In genomic region chr6:117907600-117908245, GRCh38 we compare ENCODE assay signal across 8 cellular contexts. TPM values are rescaled to one million over a fixed set of nuclear protein-coding genes. Genes with fewer than 3 reads are reported as not detected.
DNase-seq lines count a peak whose midpoint lies in the region; ATAC-seq and TF ChIP-seq lines count a peak whose summit lies in the region.

No MANE protein-coding gene starts in this region.

- H3K27ac ChIP-seq in ACC112 (ENCODE audit: low read depth, low read length): no peak overlapping the region
- no peak overlapping the region for H3K27ac ChIP-seq in IMR-90 (ENCODE audit: insufficient read depth, low read length)
- H3K27ac ChIP-seq in coronary artery: peak overlapping the region in 1 of 2 donors; percentile 11
- no peak overlapping the region for H3K27ac ChIP-seq in mesodermal cell (ENCODE audit: low read depth, low read length, severe bottlenecking)

- no peak overlapping the region for H3K9ac ChIP-seq in IMR-90 (ENCODE audit: low read depth, low read length)

- no peaks in the 10 kb centered on the region for H3K4me1 ChIP-seq in ACC112 (ENCODE audit: control insufficient read depth, insufficient read depth, low read length, unreplicated experiment)
- H3K4me1 ChIP-seq in IMR-90 (ENCODE audit: control insufficient read depth, insufficient read depth, low read length): no peaks in the 10 kb centered on the region
- no peaks in the 10 kb centered on the region for H3K4me1 ChIP-seq in mesodermal cell (ENCODE audit: control insufficient read depth, insufficient read depth, low read length, poor library complexity, severe bottlenecking)

- no peak overlapping the region for H2BK20ac ChIP-seq in IMR-90 (ENCODE audit: low read depth, low read length)

- dilution Hi-C loops in IMR-90 (cut with HindIII; ENCODE audit: low sequenced_read_pairs, unreplicated experiment): no loop called here

- H2BK5ac ChIP-seq in IMR-90 (ENCODE audit: low read depth, low read length, poor library complexity, severe bottlenecking): no peak overlapping the region

- no peak for TF ChIP-seq CTCF in IMR-90 (conservative IDR thresholded peaks at IDR 0.05; ENCODE audit: low read depth, low read length)
- TF ChIP-seq CTCF in coronary artery (IDR thresholded peaks at IDR 0.05): no peak

- no peak overlapping the region for H2AK5ac ChIP-seq in IMR-90 (ENCODE audit: low read depth, low read length)

- no peak overlapping the region for H2BK15ac ChIP-seq in IMR-90 (ENCODE audit: low read depth, low read length)

- H3K4ac ChIP-seq in IMR-90 (ENCODE audit: low read depth, low read length): no peak overlapping the region

- POLR2A ChIA-PET in IMR-90 (lab: Charles Lee; ENCODE audit: unreplicated experiment): no interaction called here

- TF ChIP-seq RAD21 in IMR-90 (IDR thresholded peaks at IDR 0.05; ENCODE audit: low read length): no peak

- H4K91ac ChIP-seq in IMR-90 (ENCODE audit: insufficient read depth, low read depth, low read length): no peak overlapping the region

- in situ Hi-C loops in IMR-90 (cut with MboI; ENCODE audit: low sequenced_read_pairs): no loop called here

- H3K79me1 ChIP-seq in IMR-90 (ENCODE audit: low read depth in 1 of 2, low read length in 2 of 2): no peaks in the 10 kb centered on the region

- no peaks in the 10 kb centered on the region for H3K79me2 ChIP-seq in ACC112 (ENCODE audit: control insufficient read depth, insufficient read depth, low read length, unreplicated experiment)

- TF ChIP-seq POLR2A in IMR-90 (IDR thresholded peaks at IDR 0.05; ENCODE audit: low read depth, low read length): no peak

- no peak overlapping the region for H3K56ac ChIP-seq in IMR-90 (ENCODE audit: extremely low read depth, insufficient read depth, low read length)

- no TSS peak for BruUV-seq in IMR-90 (replicated peaks; lab: Mats Ljungman, UMichigan)

- H3K36me3 ChIP-seq in ACC112 (ENCODE audit: insufficient read depth, low read length) (no peaks in the 10 kb centered on the region), IMR-90 (ENCODE audit: control insufficient read depth, insufficient read depth, low read length) (no peaks in the 10 kb centered on the region), mesodermal cell (ENCODE audit: control insufficient read depth, insufficient read depth, low read length) (no peaks in the 10 kb centered on the region)

- H3K27me3 ChIP-seq in ACC112 (ENCODE audit: insufficient read depth, low read length) (peaks cover 66% of the 10 kb centered on the region), IMR-90 (ENCODE audit: control insufficient read depth, insufficient read depth, low read length) (peaks cover 18% of the 10 kb centered on the region)

- H2AFZ ChIP-seq in ACC112 (ENCODE audit: low read length, unreplicated experiment) (peak overlapping the region; percentile 45), IMR-90 (replicated peaks; ENCODE audit: low read length, poor library complexity) (peak overlapping the region; percentile 72)

- 0% methylated on average over 5 of the region's 82 CpGs; no CpG with 5 or more reads in 1 of the 2 experiments for WGBS in IMR-90 (ENCODE audit: extremely low coverage in 2 of 2, insufficient read length in 1 of 2), 2 experiments
- 0 to 1% methylated on average over 45 to 68 of the region's 82 CpGs for WGBS in mesodermal cell (ENCODE audit: insufficient coverage in 2 of 2), 2 experiments

- no peaks in the 10 kb centered on the region for H3K9me1 ChIP-seq in IMR-90 (ENCODE audit: insufficient read depth, low read length)

- H3K4me2 ChIP-seq in IMR-90 (ENCODE audit: low read depth, low read length): no peak overlapping the region

- H3K9me3 ChIP-seq in IMR-90 (ENCODE audit: control insufficient read depth, insufficient read depth, low read length) (no peaks in the 10 kb centered on the region), mesodermal cell (ENCODE audit: control insufficient read depth, low read length) (no peaks in the 10 kb centered on the region)

- no peak overlapping the region for H3K23ac ChIP-seq in IMR-90 (ENCODE audit: low read depth, low read length)

- H3K4me3 ChIP-seq in ACC112 (ENCODE audit: low read depth, low read length) (peak overlapping the region; percentile 69), IMR-90 (ENCODE audit: insufficient read depth, low read depth, low read length) (no peak overlapping the region; the same call in 1 of the 2 replicates), coronary artery (peak overlapping the region; percentile 80), mesodermal cell (ENCODE audit: extremely low read depth, insufficient read depth, low read length, poor library complexity, severe bottlenecking) (peak overlapping the region; percentile 64)

- H2AK9ac ChIP-seq in IMR-90 (replicated peaks; ENCODE audit: low read depth, low read length, poor library complexity): no peak overlapping the region

- CTCF ChIA-PET in IMR-90 (lab: Yijun Ruan, JAX): no interaction called here

- no peak overlapping the region for H3K18ac ChIP-seq in IMR-90 (ENCODE audit: low read depth, low read length)

- no peak overlapping the region for H2BK120ac ChIP-seq in IMR-90 (ENCODE audit: low read depth, low read length)

- intact Hi-C loops in IMR-90 (cut with micrococcal nuclease): no loop called here

- ATAC-seq in IMR-90 (ENCODE audit: low read depth): peak; percentile 40; the same call in 1 of the 2 replicates
- no peak for ATAC-seq in GM19328 (IDR thresholded peaks at IDR 0.05; ENCODE audit: unreplicated experiment)

- H4K8ac ChIP-seq in IMR-90 (ENCODE audit: low read depth in 2 of 2, low read length in 2 of 2): no peak overlapping the region

- no peaks in the 10 kb centered on the region for H4K20me1 ChIP-seq in IMR-90 (ENCODE audit: insufficient read depth, low read length)

- DNase-seq in GM19240 (ENCODE audit: insufficient read length, low spot score): peak; percentile 11
- no peak for DNase-seq in IMR-90
- DNase-seq in coronary artery (ENCODE audit: low spot score): no peak
- no peak for DNase-seq in NCI-H446 treated with DMSO at 0.1 percent for 48 hours (lab: John Stamatoyannopoulos, UW)
- DNase-seq in NCI-H1694 treated with DMSO at 0.1 percent for 48 hours (lab: John Stamatoyannopoulos, UW): no peak

- H3K14ac ChIP-seq in IMR-90 (replicated peaks; ENCODE audit: low read depth, low read length): no peak overlapping the region

- no peak overlapping the region for H4K5ac ChIP-seq in IMR-90 (ENCODE audit: low read depth, low read length)

TF ChIP-seq in IMR-90, 13 proteins besides CTCF, POLR2A, EP300 and RAD21:
- TF ChIP-seq RFX5 (IDR thresholded peaks at IDR 0.05; ENCODE audit: low read depth, low read length): no peak
- TF ChIP-seq RCOR1 (IDR thresholded peaks at IDR 0.05; ENCODE audit: insufficient replicate concordance, low read length): no peak
- no peak for TF ChIP-seq SMC3 (IDR thresholded peaks at IDR 0.05; ENCODE audit: low read depth, low read length)
- no peak for TF ChIP-seq MAZ (IDR thresholded peaks at IDR 0.05; ENCODE audit: borderline replicate concordance, low read depth, low read length)
- TF ChIP-seq CEBPB (IDR thresholded peaks at IDR 0.05; ENCODE audit: low read depth, low read length): no peak
- TF ChIP-seq BHLHE40 (IDR thresholded peaks at IDR 0.05; ENCODE audit: low read depth, low read length): no peak
- TF ChIP-seq MAFK (IDR thresholded peaks at IDR 0.05; ENCODE audit: low read depth, low read length): no peak
- no peak for TF ChIP-seq USF2 (IDR thresholded peaks at IDR 0.05; ENCODE audit: low read depth, low read length)
- no peak for TF ChIP-seq CHD1 (IDR thresholded peaks at IDR 0.05; ENCODE audit: low read depth, low read length)
- TF ChIP-seq FOS (IDR thresholded peaks at IDR 0.05; ENCODE audit: low read depth, low read length): no peak
- TF ChIP-seq MXI1 (IDR thresholded peaks at IDR 0.05; ENCODE audit: borderline replicate concordance, low read depth, low read length): no peak

RNA-seq across cellular contexts. Expression of gene SLC35F1, which starts 0.7 kb away (rescaled TPM):
- total RNA-seq in IMR-90 (2012; rRNA removed): not detected in 2 replicates
- not detected in 2 replicates for polyA plus RNA-seq in IMR-90 (2012; rRNA removed)
- polyA plus RNA-seq in IMR-90 (2012; cell fraction: cytosol; rRNA removed): 0.01 TPM in 1 of 2 replicates, not detected in the other
- not detected in 2 replicates for polyA plus RNA-seq in IMR-90 (2012; cell fraction: nucleus; rRNA removed; ENCODE audit: low replicate concordance)
- 19.2 TPM for polyA plus RNA-seq in mesodermal cell (2013, experiment 1 of 2)
- polyA plus RNA-seq in mesodermal cell (2013, experiment 2 of 2): 15.4 TPM
